ENCODE assay signal across 16 cellular contexts in genomic region chr12:189622-189962, GRCh38. TPM values are rescaled to one million over a fixed set of nuclear protein-coding genes. Genes with fewer than 3 reads are reported as not detected.
DNase-seq lines count a peak whose midpoint lies in the region; ATAC-seq and TF ChIP-seq lines count a peak whose summit lies in the region.
"Had no signal": no experiment of that assay in that cellular context is flagged by ENCODE, and none has a peak within 500 bp of the region (broad histone marks: within the 10 kb centered on the region; RNA-seq: fewer than 3 reads in every experiment).

No MANE protein-coding gene starts in this region.

- H3K4me2 ChIP-seq in MM.1S (ENCODE audit: low read depth, low read length), result peak overlapping the region; percentile 97; the same call in 1 of the 2 replicates

- H3K9ac ChIP-seq in MM.1S (ENCODE audit: low read length), result no peak overlapping the region
- peak overlapping the region; percentile 47 for H3K9ac ChIP-seq in mucosa of stomach (ENCODE audit: low read length)
- peak overlapping the region in 1 of 5 donors; percentile 25 for H3K9ac ChIP-seq in subcutaneous abdominal adipose tissue (ENCODE audit: low read length in 5 of 5)

- H3K27ac Mint-ChIP-seq in chondrocyte (ENCODE audit: unreplicated experiment), result no peak overlapping the region
- H3K27ac Mint-ChIP-seq: CD4-positive, alpha-beta T cell; stimulated activated naive CD8-positive, alpha-beta T cell treated with anti-CD3 and anti-CD28 coated beads, Interleukin-15, Interleukin-2, amounts not matched to agents 100 ng/mL and 50 ng/mL, for 24 hours; T-helper 1 cell treated with Interleukin-12 subunit alpha and Interleukin-12 subunit beta and Interleukin-4 antibody, amounts not matched to agents 30 μg/mL and 1 μg/mL, for 36 hours had no signal

- no peak for DNase-seq in MM.1S
- DNase-seq in chondrocyte (ENCODE audit: low spot score), result no peak
- DNase-seq in anterior cingulate cortex (lab: John Stamatoyannopoulos, UW), result no peak
- no peak for DNase-seq in activated CD8-positive, alpha-beta memory T cell treated with anti-CD3 and anti-CD28 coated beads for 24 hours
- DNase-seq: activated T-cell treated with anti-CD3 and anti-CD28 coated beads, Interleukin-2, amount 50 U/mL, for 4 hours; cortex of kidney; NCI-H1048 had no signal

- H4K20me1 ChIP-seq in MM.1S (ENCODE audit: insufficient read depth, low read length), result no peaks in the 10 kb centered on the region

- H3K27me3 Mint-ChIP-seq in chondrocyte (ENCODE audit: low read depth), result peaks cover 27% of the 10 kb centered on the region

- H3K79me2 ChIP-seq in MM.1S (ENCODE audit: low read length), result no peaks in the 10 kb centered on the region

- H3K9me2 ChIP-seq in MM.1S (replicated peaks; ENCODE audit: insufficient read depth, low read length), result no peaks in the 10 kb centered on the region

- no peak overlapping the region for H2AFZ ChIP-seq in MM.1S (ENCODE audit: low read length)

- H3K4me1 ChIP-seq in MM.1S (ENCODE audit: low read length) (no peaks in the 10 kb centered on the region), mucosa of stomach (ENCODE audit: control insufficient read depth, insufficient read depth, low read length) (peaks cover 6% of the 10 kb centered on the region), subcutaneous abdominal adipose tissue (ENCODE audit: control insufficient read depth in 5 of 5, insufficient read depth in 5 of 5, low read length in 5 of 5) (peaks cover 3 to 21% (median 13%) of the 10 kb centered on the region in 5 donors)
- H3K4me1 ChIP-seq: breast epithelium had no signal

- H3K4me3 ChIP-seq in MM.1S (ENCODE audit: low read length), result no peak overlapping the region
- no peak overlapping the region for H3K4me3 ChIP-seq in mucosa of stomach (ENCODE audit: low read length)
- H3K4me3 ChIP-seq in subcutaneous abdominal adipose tissue (ENCODE audit: low read depth in 1 of 5, low read length in 5 of 5), result peak overlapping the region in 3 of 5 donors; percentile 63 to 73 (median 72)

- H3K36me3 Mint-ChIP-seq in chondrocyte (ENCODE audit: low read depth), result no peaks in the 10 kb centered on the region

- peak overlapping the region; percentile 33 for H3K4me3 Mint-ChIP-seq in chondrocyte (ENCODE audit: unreplicated experiment)

- no peak overlapping the region for H3K27ac ChIP-seq in MM.1S (ENCODE audit: low read length)
- H3K27ac ChIP-seq in subcutaneous abdominal adipose tissue (ENCODE audit: low read depth, low read length), result no peak overlapping the region
- H3K27ac ChIP-seq: adrenal gland, breast epithelium, ovary had no signal

- peaks cover 13% of the 10 kb centered on the region for H3K4me1 Mint-ChIP-seq in chondrocyte (ENCODE audit: low read depth)

- H3K9me3 ChIP-seq in MM.1S (replicated peaks; ENCODE audit: insufficient read depth, low read length) (no peaks in the 10 kb centered on the region), mucosa of stomach (ENCODE audit: control insufficient read depth, low read length) (no peaks in the 10 kb centered on the region), subcutaneous abdominal adipose tissue (ENCODE audit: control insufficient read depth in 5 of 5, low read length in 5 of 5) (no peaks in the 10 kb centered on the region)
- H3K9me3 ChIP-seq: adrenal gland, breast epithelium, ovary had no signal

- H3K27me3 ChIP-seq in MM.1S (replicated peaks; ENCODE audit: insufficient read depth, low read length) (peaks cover 48% of the 10 kb centered on the region), mucosa of stomach (ENCODE audit: control insufficient read depth, insufficient read depth, low read length) (peaks cover 29% of the 10 kb centered on the region), subcutaneous abdominal adipose tissue (ENCODE audit: control insufficient read depth in 5 of 5, insufficient read depth in 4 of 5, low read length in 5 of 5) (peaks cover 0 to 12% (median 9%) of the 10 kb centered on the region in 5 donors)
- H3K27me3 ChIP-seq: adrenal gland, ovary had no signal

- H3K36me3 ChIP-seq in MM.1S (replicated peaks; ENCODE audit: insufficient read depth, low read length) (no peaks in the 10 kb centered on the region), mucosa of stomach (ENCODE audit: control insufficient read depth, insufficient read depth, low read length) (no peaks in the 10 kb centered on the region), subcutaneous abdominal adipose tissue (ENCODE audit: control insufficient read depth in 5 of 5, insufficient read depth in 5 of 5, low read length in 5 of 5) (no peaks in the 10 kb centered on the region)
- H3K36me3 ChIP-seq: adrenal gland, breast epithelium, ovary had no signal

- H3K9me3 Mint-ChIP-seq in chondrocyte (ENCODE audit: low read depth), result no peaks in the 10 kb centered on the region
- H3K9me3 Mint-ChIP-seq: activated T-cell treated with anti-CD3 and anti-CD28 coated beads, Interleukin-2, amount 50 U/mL, for 4 hours; CD4-positive, alpha-beta T cell; stimulated activated naive CD8-positive, alpha-beta T cell treated with anti-CD3 and anti-CD28 coated beads, Interleukin-15, Interleukin-2, amounts not matched to agents 100 ng/mL and 50 ng/mL, for 24 hours; T-helper 1 cell treated with Interleukin-12 subunit alpha and Interleukin-12 subunit beta and Interleukin-4 antibody, amounts not matched to agents 30 μg/mL and 1 μg/mL, for 36 hours had no signal

- TF ChIP-seq CTCF in MM.1S (IDR thresholded peaks at IDR 0.05; ENCODE audit: low read length) (no peak), chondrocyte (IDR thresholded peaks at IDR 0.05) (no peak)

- no peak for ATAC-seq in GM19452 (IDR thresholded peaks at IDR 0.05; ENCODE audit: unreplicated experiment)

- no peaks in the 10 kb centered on the region for H3F3A ChIP-seq in MM.1S (ENCODE audit: insufficient read depth, low read length)

RNA-seq across cellular contexts. Expression of gene SLC6A12, which starts 24.4 kb away (rescaled TPM):
- total RNA-seq in chondrocyte, result 0.42 TPM in 1 of 3 replicates, not detected in the others
- total RNA-seq: CD4-positive, alpha-beta T cell had no signal

Comparison
In these comparisons a context has a peak if more than half of its experiments do, and no peak if none do; other contexts are left out.
1. H3K4me3 ChIP-seq: peak in subcutaneous abdominal adipose tissue (3 of 5); none in MM.1S (single experiment) and mucosa of stomach (single experiment).